In genomic region chr19:52338931-52339536, GRCh38 we compare ENCODE assay signal across 1 cellular context. TPM values are rescaled to one million over a fixed set of nuclear protein-coding genes. Genes with fewer than 3 reads are reported as not detected.
"Had no signal": no experiment of that assay in that cellular context is flagged by ENCODE, and none has a peak within 500 bp of the region (broad histone marks: within the 10 kb centered on the region; RNA-seq: fewer than 3 reads in every experiment).

No MANE protein-coding gene starts in this region.

RNA-seq across cellular contexts. Expression of gene ZNF610, which starts 3.0 kb away (rescaled TPM):
- total RNA-seq: HT1080 had no signal

RNA-seq across cellular contexts. Expression of gene ZNF880, which starts 30.7 kb away (rescaled TPM):
- total RNA-seq: HT1080 had no signal
